ENCODE assay signal across 8 cellular contexts in the genomic region with DNA sequence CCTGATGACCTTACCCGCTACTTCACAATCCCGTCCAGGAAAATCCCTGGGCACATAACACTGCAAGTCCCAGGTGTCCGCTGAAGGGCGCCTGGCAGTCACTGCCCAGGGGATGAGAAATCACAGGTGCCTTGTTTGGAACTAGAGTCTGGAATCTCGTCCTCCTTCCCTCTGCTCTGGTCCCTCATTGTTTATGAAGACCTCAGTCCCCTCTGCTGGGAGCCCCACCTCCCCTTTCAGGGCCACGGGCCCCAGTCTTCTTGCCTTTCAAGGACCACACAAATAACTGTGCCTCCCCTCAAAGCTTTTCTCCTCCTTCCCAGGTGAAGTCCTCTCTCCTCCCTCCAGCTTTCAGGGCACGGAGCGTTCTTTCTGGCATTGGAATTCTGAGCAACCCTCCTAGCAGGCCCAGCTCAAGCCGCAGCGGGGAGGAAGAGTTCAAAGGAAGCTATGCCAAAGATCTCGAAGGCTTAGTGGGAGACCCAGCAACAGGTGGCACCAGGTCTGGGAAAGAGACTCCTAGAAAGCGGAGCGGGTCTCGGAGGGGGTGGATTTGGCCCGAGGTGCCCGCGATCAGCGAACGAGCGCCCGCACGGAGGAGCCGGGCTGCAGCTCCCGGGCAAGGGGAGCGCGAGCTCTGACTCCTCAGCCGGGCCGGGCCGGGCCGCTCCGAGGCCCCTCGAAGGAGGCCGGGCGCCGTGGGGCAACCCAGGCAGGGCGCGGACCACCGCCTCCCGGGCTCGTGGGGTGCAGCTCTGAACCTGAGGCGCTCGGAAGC. TPM values are rescaled to one million over a fixed set of nuclear protein-coding genes. Genes with fewer than 3 reads are reported as not detected.
DNase-seq lines count a peak whose midpoint lies in the region; ATAC-seq, FAIRE-seq and TF ChIP-seq lines count a peak whose summit lies in the region.
"Not testable (repeated sequence)": the region's sequence is repeated elsewhere in the genome, so short reads cannot be mapped to it uniquely, and the experiment has no call there.

No MANE protein-coding gene starts in this region.

- H3K9ac ChIP-seq in HepG2 (ENCODE audit: insufficient read depth, low read depth, low read length): peak overlapping the region; percentile 95

- not testable (repeated sequence) for TF ChIP-seq EP300 in HepG2 (IDR thresholded peaks at IDR 0.05; ENCODE audit: low read depth in 2 of 2, low read length in 2 of 2); HepG2 (CRISPR knock-in tag; IDR thresholded peaks at IDR 0.05; ENCODE audit: borderline replicate concordance)

- DNase-seq in A673 (ENCODE audit: low spot score): peak; percentile 24
- DNase-seq in RWPE2 (ENCODE audit: low spot score); epithelial cell of prostate (ENCODE audit: low read depth, low spot score); HepG2 (ENCODE audit: low spot score); skeletal muscle cell (ENCODE audit: low read depth): not testable (repeated sequence)
- peak; percentile 21 for DNase-seq in activated gamma-delta T cell treated with Interleukin-2 at 50 U/mL for 16 hours

- H2AFZ ChIP-seq in HepG2 (ENCODE audit: low read length): not testable (repeated sequence)

- H3K4me1 ChIP-seq in A673 (ENCODE audit: insufficient read depth, low read length, poor library complexity, severe bottlenecking); RWPE2 (ENCODE audit: insufficient read depth, poor library complexity, severe bottlenecking); HepG2 (ENCODE audit: insufficient read depth, low read length): not testable (repeated sequence)

- H3K9me3 ChIP-seq in A673 (ENCODE audit: low read depth, low read length, poor library complexity, severe bottlenecking); RWPE2 (ENCODE audit: severe bottlenecking); HepG2 (ENCODE audit: low read length): not testable (repeated sequence)

- ATAC-seq in GM18909 (IDR thresholded peaks at IDR 0.05; ENCODE audit: poor library complexity, unreplicated experiment) (peak; percentile 25), HG03432 (IDR thresholded peaks at IDR 0.05; ENCODE audit: unreplicated experiment) (peak; percentile 29), RWPE2 (ENCODE audit: low read depth) (peak; percentile 38), HepG2 (peak; percentile 67)

- not testable (repeated sequence) for TF ChIP-seq POLR2A in HepG2 (IDR thresholded peaks at IDR 0.05; ENCODE audit: insufficient read depth in 1 of 2, low read depth in 2 of 2, low read length in 2 of 2)

- BruUV-seq in A673 (replicated peaks; lab: Mats Ljungman, UMichigan) (TSS peak; percentile 46), HepG2 (replicated peaks; lab: Mats Ljungman, UMichigan) (TSS peak; percentile 82)

- not testable (repeated sequence) for TF ChIP-seq CTCF in A673 (conservative IDR thresholded peaks at IDR 0.05; ENCODE audit: low read depth, low read length); RWPE2 (IDR thresholded peaks at IDR 0.05; ENCODE audit: poor library complexity, severe bottlenecking); HepG2 (CRISPR knock-in tag; IDR thresholded peaks at IDR 0.05)

- peak overlapping the region; percentile 91 for H3K27ac ChIP-seq in A673 (ENCODE audit: low read depth, low read length, poor library complexity, severe bottlenecking)
- peak overlapping the region; percentile 64 for H3K27ac ChIP-seq in RWPE2 (ENCODE audit: poor library complexity, severe bottlenecking)
- peak overlapping the region; percentile 71 for H3K27ac ChIP-seq in epithelial cell of prostate
- peak overlapping the region; percentile 77 for H3K27ac ChIP-seq in HepG2 (ENCODE audit: extremely low read length, insufficient read depth, low read length)

- CTCF ChIA-PET in A673 (lab: Charles Lee) (interaction anchor here (0.9 to 1.3 kb wide), 4 partner anchors 10 to 317 kb away, joined by 3 to 5 read pairs (median 4); a partner anchor contains a TSS), HepG2 (lab: Yijun Ruan, JAX; ENCODE audit: low intra/inter-chr PET ratio, low total read pairs) (interaction anchor here (1.5 to 3.1 kb wide), 3 partner anchors 35 to 51 kb away, joined by 5 to 31 read pairs (median 19); a partner anchor contains a TSS)

- POLR2A ChIA-PET in A673 (lab: Charles Lee; ENCODE audit: low non-redundant PET): not testable (repeated sequence)
- POLR2A ChIA-PET in HepG2 (lab: Yijun Ruan, JAX): interaction anchor here (0.8 to 2.0 kb wide), 17 partner anchors 12 to 211 kb away, joined by 3 to 20 read pairs (median 6); a partner anchor contains a TSS

- in situ Hi-C loops in HepG2 (cut with HindIII; ENCODE audit: extremely low pct_ligation_motif_present, low pct_unique_long_range_greater_than_20kb): loop anchor here (5.0 kb wide), 1 partner anchor 44 kb away; no protein-coding TSS in a partner anchor

- TF ChIP-seq RAD21 in HepG2 (CRISPR knock-in tag; IDR thresholded peaks at IDR 0.05): not testable (repeated sequence)

- peak overlapping the region; percentile 75 for H3K4me3 ChIP-seq in A673 (ENCODE audit: low read depth, low read length, poor library complexity, severe bottlenecking)
- H3K4me3 ChIP-seq in RWPE2 (ENCODE audit: severe bottlenecking): peak overlapping the region; percentile 71
- peak overlapping the region; percentile 73 to 97 (median 95) for H3K4me3 ChIP-seq in HepG2 (replicated peaks in 1 of 3; ENCODE audit: insufficient read depth in 1 of 3, low read depth in 2 of 3, low read length in 3 of 3)
- H3K4me3 ChIP-seq in skeletal muscle cell (ENCODE audit: low read depth, low read length): peak overlapping the region; percentile 83

- 2% methylated on average over 18 of the region's 42 CpGs for WGBS in HepG2 (ENCODE audit: low lambda C conversion rate)

- not testable (repeated sequence) for H4K20me1 ChIP-seq in HepG2 (ENCODE audit: insufficient read depth, low read length)

- not testable (repeated sequence) for H3K27me3 ChIP-seq in A673 (replicated peaks; ENCODE audit: insufficient read depth, low read depth, low read length, poor library complexity); RWPE2 (ENCODE audit: insufficient read depth, poor library complexity, severe bottlenecking); HepG2 (ENCODE audit: control insufficient read depth in 1 of 2, insufficient read depth in 2 of 2, low read length in 2 of 2)

- intact Hi-C loops in A673 (cut with micrococcal nuclease; ENCODE audit: unreplicated experiment): not testable (repeated sequence)
- intact Hi-C loops in HepG2 (cut with micrococcal nuclease; ENCODE audit: unreplicated experiment): loop anchor here (2.0 to 5.0 kb wide), 2 partner anchors 51 to 106 kb away; a partner anchor contains a TSS

- peak; percentile 63 for FAIRE-seq in HepG2 (lab: Jason Lieb, UNC)

- H3K4me2 ChIP-seq in HepG2 (ENCODE audit: low read depth, low read length): peak overlapping the region; percentile 81

- H3K36me3 ChIP-seq in A673 (ENCODE audit: insufficient read depth, low read length, poor library complexity, severe bottlenecking); RWPE2 (ENCODE audit: low read depth); HepG2 (replicated peaks in 1 of 2; ENCODE audit: control insufficient read depth in 1 of 2, insufficient read depth in 2 of 2, low read length in 2 of 2): not testable (repeated sequence)

- H3K79me2 ChIP-seq in HepG2 (ENCODE audit: insufficient read depth, low read length): not testable (repeated sequence)

RNA-seq across cellular contexts. Expression of a gene that starts 19.5 kb away (rescaled TPM):
- total RNA-seq in A673 (2021) (0.33 and 0.54 TPM in 2 replicates), HepG2 (2016; rRNA removed; fragmentation: Illumina TruSeq; extraction: Trizol) (not detected in 2 replicates)
- total RNA-seq in HepG2 (2016; cell fraction: cytosol; rRNA removed; fragmentation: Illumina TruSeq; extraction: Trizol; ENCODE audit: low read depth): not detected in 2 replicates
- not detected in 2 replicates for total RNA-seq in HepG2 (2016; cell fraction: insoluble cytoplasmic fraction; rRNA removed; fragmentation: Illumina TruSeq; extraction: Trizol)
- total RNA-seq in HepG2 (2016; cell fraction: membrane; rRNA removed; fragmentation: Illumina TruSeq; extraction: Trizol): not detected in 2 replicates
- total RNA-seq in HepG2 (2016; cell fraction: nucleus; rRNA removed; fragmentation: Illumina TruSeq; extraction: Trizol): not detected in 2 replicates
- 0.05 TPM in 1 of 2 replicates, not detected in the other for polyA plus RNA-seq in HepG2 (2011; rRNA removed)
- not detected in 2 replicates for polyA plus RNA-seq in HepG2 (2011; cell fraction: cytosol; rRNA removed)
- polyA plus RNA-seq in HepG2 (2011; cell fraction: nucleus; rRNA removed): 0.05 TPM in 1 of 2 replicates, not detected in the other
- not detected in 2 replicates for polyA plus RNA-seq in HepG2 (2012)
- polyA plus RNA-seq in HepG2 (2016; cell fraction: cytosol; fragmentation: Illumina TruSeq; extraction: Trizol; ENCODE audit: low read depth): not detected in 2 replicates
- not detected in 2 replicates for polyA plus RNA-seq in HepG2 (2016; cell fraction: insoluble cytoplasmic fraction; fragmentation: Illumina TruSeq; extraction: Trizol; ENCODE audit: low read depth)
- polyA plus RNA-seq in HepG2 (2016; cell fraction: membrane; fragmentation: Illumina TruSeq; extraction: Trizol; ENCODE audit: low read depth): not detected in 2 replicates
- 0.57 and 1.3 TPM in 2 replicates for polyA plus RNA-seq in HepG2 (2016; cell fraction: nucleus; fragmentation: Illumina TruSeq; extraction: Trizol; ENCODE audit: insufficient read depth, low read depth)
- 0.30 TPM in 1 of 2 replicates, not detected in the other for polyA minus RNA-seq in HepG2 (2011; rRNA and poly(A)+ RNA removed; ENCODE audit: low replicate concordance)
- polyA minus RNA-seq in HepG2 (2011; cell fraction: cytosol; rRNA and poly(A)+ RNA removed): not detected in 2 replicates
- polyA minus RNA-seq in HepG2 (2011; cell fraction: nucleus; rRNA and poly(A)+ RNA removed): not detected in 2 replicates

RNA-seq across cellular contexts. Expression of a gene that starts 21.1 kb away (rescaled TPM):
- total RNA-seq in A673 (2021): 4.5 and 5.0 TPM in 2 replicates
- 0.32 and 0.91 TPM in 2 replicates for total RNA-seq in HepG2 (2016; rRNA removed; fragmentation: Illumina TruSeq; extraction: Trizol)
- total RNA-seq in HepG2 (2016; cell fraction: cytosol; rRNA removed; fragmentation: Illumina TruSeq; extraction: Trizol; ENCODE audit: low read depth): 0.09 and 0.20 TPM in 2 replicates
- 0.61 and 1.1 TPM in 2 replicates for total RNA-seq in HepG2 (2016; cell fraction: insoluble cytoplasmic fraction; rRNA removed; fragmentation: Illumina TruSeq; extraction: Trizol)
- total RNA-seq in HepG2 (2016; cell fraction: membrane; rRNA removed; fragmentation: Illumina TruSeq; extraction: Trizol): 0.28 and 0.38 TPM in 2 replicates
- 0.71 and 1.1 TPM in 2 replicates for total RNA-seq in HepG2 (2016; cell fraction: nucleus; rRNA removed; fragmentation: Illumina TruSeq; extraction: Trizol)
- polyA plus RNA-seq in HepG2 (2011; rRNA removed): 0.18 and 0.25 TPM in 2 replicates
- polyA plus RNA-seq in HepG2 (2011; cell fraction: cytosol; rRNA removed): 0.10 and 0.28 TPM in 2 replicates
- polyA plus RNA-seq in HepG2 (2011; cell fraction: nucleus; rRNA removed): 0.83 and 1.0 TPM in 2 replicates
- polyA plus RNA-seq in HepG2 (2012): 0.11 and 0.16 TPM in 2 replicates
- polyA plus RNA-seq in HepG2 (2016; cell fraction: cytosol; fragmentation: Illumina TruSeq; extraction: Trizol; ENCODE audit: low read depth): 0.14 and 0.16 TPM in 2 replicates
- polyA plus RNA-seq in HepG2 (2016; cell fraction: insoluble cytoplasmic fraction; fragmentation: Illumina TruSeq; extraction: Trizol; ENCODE audit: low read depth): 0.24 and 0.36 TPM in 2 replicates
- polyA plus RNA-seq in HepG2 (2016; cell fraction: membrane; fragmentation: Illumina TruSeq; extraction: Trizol; ENCODE audit: low read depth): 0.13 and 0.16 TPM in 2 replicates
- polyA plus RNA-seq in HepG2 (2016; cell fraction: nucleus; fragmentation: Illumina TruSeq; extraction: Trizol; ENCODE audit: insufficient read depth, low read depth): 1.00 and 1.2 TPM in 2 replicates
- polyA minus RNA-seq in HepG2 (2011; rRNA and poly(A)+ RNA removed; ENCODE audit: low replicate concordance): 0.58 and 2.4 TPM in 2 replicates
- polyA minus RNA-seq in HepG2 (2011; cell fraction: cytosol; rRNA and poly(A)+ RNA removed): 0.40 and 0.62 TPM in 2 replicates
- 0.13 and 0.50 TPM in 2 replicates for polyA minus RNA-seq in HepG2 (2011; cell fraction: nucleus; rRNA and poly(A)+ RNA removed)

RNA-seq across cellular contexts. Expression of a gene that starts 39.7 kb away (rescaled TPM):
- total RNA-seq in A673 (2021) (17.3 and 19.4 TPM in 2 replicates), HepG2 (2016; rRNA removed; fragmentation: Illumina TruSeq; extraction: Trizol) (2.3 and 3.5 TPM in 2 replicates)
- total RNA-seq in HepG2 (2016; cell fraction: cytosol; rRNA removed; fragmentation: Illumina TruSeq; extraction: Trizol; ENCODE audit: low read depth): 0.40 and 0.62 TPM in 2 replicates
- 1.3 and 3.4 TPM in 2 replicates for total RNA-seq in HepG2 (2016; cell fraction: insoluble cytoplasmic fraction; rRNA removed; fragmentation: Illumina TruSeq; extraction: Trizol)
- 1.2 and 1.5 TPM in 2 replicates for total RNA-seq in HepG2 (2016; cell fraction: membrane; rRNA removed; fragmentation: Illumina TruSeq; extraction: Trizol)
- 4.1 and 6.2 TPM in 2 replicates for total RNA-seq in HepG2 (2016; cell fraction: nucleus; rRNA removed; fragmentation: Illumina TruSeq; extraction: Trizol)
- polyA plus RNA-seq in HepG2 (2011; rRNA removed): 7.4 TPM in 2 replicates
- 11.5 and 13.9 TPM in 2 replicates for polyA plus RNA-seq in HepG2 (2011; cell fraction: cytosol; rRNA removed)
- polyA plus RNA-seq in HepG2 (2011; cell fraction: nucleus; rRNA removed): 4.4 and 5.8 TPM in 2 replicates
- polyA plus RNA-seq in HepG2 (2012): 2.3 and 2.7 TPM in 2 replicates
- polyA plus RNA-seq in HepG2 (2016; cell fraction: cytosol; fragmentation: Illumina TruSeq; extraction: Trizol; ENCODE audit: low read depth): 0.32 TPM in 2 replicates
- polyA plus RNA-seq in HepG2 (2016; cell fraction: insoluble cytoplasmic fraction; fragmentation: Illumina TruSeq; extraction: Trizol; ENCODE audit: low read depth): 1.7 and 2.3 TPM in 2 replicates
- polyA plus RNA-seq in HepG2 (2016; cell fraction: membrane; fragmentation: Illumina TruSeq; extraction: Trizol; ENCODE audit: low read depth): 1.2 and 1.3 TPM in 2 replicates
- 8.3 and 8.5 TPM in 2 replicates for polyA plus RNA-seq in HepG2 (2016; cell fraction: nucleus; fragmentation: Illumina TruSeq; extraction: Trizol; ENCODE audit: insufficient read depth, low read depth)
- 19.5 and 53.3 TPM in 2 replicates for polyA minus RNA-seq in HepG2 (2011; rRNA and poly(A)+ RNA removed; ENCODE audit: low replicate concordance)
- polyA minus RNA-seq in HepG2 (2011; cell fraction: cytosol; rRNA and poly(A)+ RNA removed): 5.1 and 7.1 TPM in 2 replicates
- polyA minus RNA-seq in HepG2 (2011; cell fraction: nucleus; rRNA and poly(A)+ RNA removed): 2.4 and 2.6 TPM in 2 replicates

RNA-seq across cellular contexts. Expression of a gene that starts 49.8 kb away (rescaled TPM):
- total RNA-seq in A673 (2021): 88.8 and 95.4 TPM in 2 replicates
- 76.4 and 82.4 TPM in 2 replicates for total RNA-seq in HepG2 (2016; rRNA removed; fragmentation: Illumina TruSeq; extraction: Trizol)
- total RNA-seq in HepG2 (2016; cell fraction: cytosol; rRNA removed; fragmentation: Illumina TruSeq; extraction: Trizol; ENCODE audit: low read depth): 25.3 and 25.9 TPM in 2 replicates
- 72.8 and 81.6 TPM in 2 replicates for total RNA-seq in HepG2 (2016; cell fraction: insoluble cytoplasmic fraction; rRNA removed; fragmentation: Illumina TruSeq; extraction: Trizol)
- total RNA-seq in HepG2 (2016; cell fraction: membrane; rRNA removed; fragmentation: Illumina TruSeq; extraction: Trizol): 40.7 and 44.8 TPM in 2 replicates
- 37.2 and 37.9 TPM in 2 replicates for total RNA-seq in HepG2 (2016; cell fraction: nucleus; rRNA removed; fragmentation: Illumina TruSeq; extraction: Trizol)
- 68.4 and 83.0 TPM in 2 replicates for polyA plus RNA-seq in HepG2 (2011; rRNA removed)
- polyA plus RNA-seq in HepG2 (2011; cell fraction: cytosol; rRNA removed): 91.5 and 99.2 TPM in 2 replicates
- 31.2 and 42.4 TPM in 2 replicates for polyA plus RNA-seq in HepG2 (2011; cell fraction: nucleus; rRNA removed)
- 103 and 127 TPM in 2 replicates for polyA plus RNA-seq in HepG2 (2012)
- polyA plus RNA-seq in HepG2 (2016; cell fraction: cytosol; fragmentation: Illumina TruSeq; extraction: Trizol; ENCODE audit: low read depth): 30.1 and 37.1 TPM in 2 replicates
- 109 and 111 TPM in 2 replicates for polyA plus RNA-seq in HepG2 (2016; cell fraction: insoluble cytoplasmic fraction; fragmentation: Illumina TruSeq; extraction: Trizol; ENCODE audit: low read depth)
- polyA plus RNA-seq in HepG2 (2016; cell fraction: membrane; fragmentation: Illumina TruSeq; extraction: Trizol; ENCODE audit: low read depth): 35.7 and 43.9 TPM in 2 replicates
- polyA plus RNA-seq in HepG2 (2016; cell fraction: nucleus; fragmentation: Illumina TruSeq; extraction: Trizol; ENCODE audit: insufficient read depth, low read depth): 65.5 and 77.4 TPM in 2 replicates
- 12.0 and 14.3 TPM in 2 replicates for polyA minus RNA-seq in HepG2 (2011; rRNA and poly(A)+ RNA removed; ENCODE audit: low replicate concordance)
- 26.7 and 35.4 TPM in 2 replicates for polyA minus RNA-seq in HepG2 (2011; cell fraction: cytosol; rRNA and poly(A)+ RNA removed)
- 20.6 and 27.5 TPM in 2 replicates for polyA minus RNA-seq in HepG2 (2011; cell fraction: nucleus; rRNA and poly(A)+ RNA removed)

RNA-seq across cellular contexts. Expression of a gene that starts 51.9 kb away (rescaled TPM):
- 25.9 and 30.4 TPM in 2 replicates for total RNA-seq in A673 (2021)
- 39.7 and 44.7 TPM in 2 replicates for total RNA-seq in HepG2 (2016; rRNA removed; fragmentation: Illumina TruSeq; extraction: Trizol)
- 13.2 and 13.9 TPM in 2 replicates for total RNA-seq in HepG2 (2016; cell fraction: cytosol; rRNA removed; fragmentation: Illumina TruSeq; extraction: Trizol; ENCODE audit: low read depth)
- 42.1 TPM in 2 replicates for total RNA-seq in HepG2 (2016; cell fraction: insoluble cytoplasmic fraction; rRNA removed; fragmentation: Illumina TruSeq; extraction: Trizol)
- 39.0 and 42.0 TPM in 2 replicates for total RNA-seq in HepG2 (2016; cell fraction: membrane; rRNA removed; fragmentation: Illumina TruSeq; extraction: Trizol)
- total RNA-seq in HepG2 (2016; cell fraction: nucleus; rRNA removed; fragmentation: Illumina TruSeq; extraction: Trizol): 38.1 and 40.8 TPM in 2 replicates
- polyA plus RNA-seq in HepG2 (2011; rRNA removed): 30.0 and 35.7 TPM in 2 replicates
- 22.3 and 25.5 TPM in 2 replicates for polyA plus RNA-seq in HepG2 (2011; cell fraction: cytosol; rRNA removed)
- 15.4 and 19.7 TPM in 2 replicates for polyA plus RNA-seq in HepG2 (2011; cell fraction: nucleus; rRNA removed)
- 20.5 and 22.4 TPM in 2 replicates for polyA plus RNA-seq in HepG2 (2012)
- 14.7 and 20.5 TPM in 2 replicates for polyA plus RNA-seq in HepG2 (2016; cell fraction: cytosol; fragmentation: Illumina TruSeq; extraction: Trizol; ENCODE audit: low read depth)
- polyA plus RNA-seq in HepG2 (2016; cell fraction: insoluble cytoplasmic fraction; fragmentation: Illumina TruSeq; extraction: Trizol; ENCODE audit: low read depth): 25.5 and 29.3 TPM in 2 replicates
- polyA plus RNA-seq in HepG2 (2016; cell fraction: membrane; fragmentation: Illumina TruSeq; extraction: Trizol; ENCODE audit: low read depth): 22.1 and 26.6 TPM in 2 replicates
- 36.2 and 39.1 TPM in 2 replicates for polyA plus RNA-seq in HepG2 (2016; cell fraction: nucleus; fragmentation: Illumina TruSeq; extraction: Trizol; ENCODE audit: insufficient read depth, low read depth)
- 27.3 and 58.3 TPM in 2 replicates for polyA minus RNA-seq in HepG2 (2011; rRNA and poly(A)+ RNA removed; ENCODE audit: low replicate concordance)
- polyA minus RNA-seq in HepG2 (2011; cell fraction: cytosol; rRNA and poly(A)+ RNA removed): 23.2 and 32.2 TPM in 2 replicates
- 27.4 and 43.9 TPM in 2 replicates for polyA minus RNA-seq in HepG2 (2011; cell fraction: nucleus; rRNA and poly(A)+ RNA removed)
